ENCODE assay signal across 9 cellular contexts in genomic region chr5:134846641-134846960, GRCh38. TPM values are rescaled to one million over a fixed set of nuclear protein-coding genes. Genes with fewer than 3 reads are reported as not detected.
DNase-seq lines count a peak whose midpoint lies in the region; ATAC-seq, FAIRE-seq and TF ChIP-seq lines count a peak whose summit lies in the region.
"Had no signal": no experiment of that assay in that cellular context is flagged by ENCODE, and none has a peak within 500 bp of the region (broad histone marks: within the 10 kb centered on the region; RNA-seq: fewer than 3 reads in every experiment).

No MANE protein-coding gene starts in this region.

- H3K4me1 ChIP-seq in cardiac muscle cell (ENCODE audit: low read depth) (peaks cover 12% of the 10 kb centered on the region), GM12878 (ENCODE audit: control insufficient read depth, insufficient read depth, low read length) (peaks cover 10% of the 10 kb centered on the region), HepG2 (ENCODE audit: insufficient read depth, low read length) (peaks cover 50% of the 10 kb centered on the region)

- H2AFZ ChIP-seq in GM12878 (ENCODE audit: control insufficient read depth, low read depth, low read length) (peak overlapping the region; percentile 80), HepG2 (ENCODE audit: low read length) (no peak overlapping the region)

- no peaks in the 10 kb centered on the region for H3K27me3 ChIP-seq in cardiac muscle cell
- no peaks in the 10 kb centered on the region for H3K27me3 ChIP-seq in GM12878 (replicated peaks in 1 of 2; ENCODE audit: control insufficient read depth in 2 of 2, insufficient read depth in 2 of 2, low read length in 1 of 2)
- H3K27me3 ChIP-seq in HepG2 (ENCODE audit: control insufficient read depth in 1 of 2, insufficient read depth in 2 of 2, low read length in 2 of 2): no peaks in the 10 kb centered on the region

- peak overlapping the region; percentile 36 for H3K4me2 ChIP-seq in GM12878 (ENCODE audit: control insufficient read depth, insufficient read depth)
- peak overlapping the region; percentile 74 for H3K4me2 ChIP-seq in HepG2 (ENCODE audit: low read depth, low read length)

- intact Hi-C loops in Right ventricle myocardium inferior (cut with DNase I): loop anchor here (2.0 to 5.0 kb wide), 2 partner anchors 28 to 61 kb away; partner anchors contain the start of genes PCBD2 and TXNDC15
- intact Hi-C loops in GM12878 (cut with micrococcal nuclease; ENCODE audit: unreplicated experiment): loop anchor here (1.0 kb wide), 1 partner anchor 58 kb away; no protein-coding TSS in a partner anchor
- intact Hi-C loops in HepG2 (cut with micrococcal nuclease; ENCODE audit: unreplicated experiment): loop anchor here (5.0 kb wide), 1 partner anchor 39 kb away; no protein-coding TSS in a partner anchor

- no peaks in the 10 kb centered on the region for H3K9me3 ChIP-seq in cardiac muscle cell (ENCODE audit: low read depth)
- H3K9me3 ChIP-seq in GM12878 (replicated peaks; ENCODE audit: control insufficient read depth, insufficient read depth, low read length): no peaks in the 10 kb centered on the region
- no peaks in the 10 kb centered on the region for H3K9me3 ChIP-seq in HepG2 (ENCODE audit: low read length)

- no peak for ATAC-seq in Right ventricle myocardium inferior
- ATAC-seq in GM12878: peak; percentile 25
- peak; percentile 13 for ATAC-seq in HepG2

- H3K9ac ChIP-seq in GM12878 (ENCODE audit: control insufficient read depth, insufficient read depth, low read length) (peak overlapping the region; percentile 98), HepG2 (ENCODE audit: insufficient read depth, low read depth, low read length) (peak overlapping the region; percentile 92)

- H3K36me3 ChIP-seq in cardiac muscle cell (peaks cover 8% of the 10 kb centered on the region), GM12878 (ENCODE audit: control insufficient read depth in 2 of 2, insufficient read depth in 2 of 2, low read length in 1 of 2) (peaks cover 0 to 5% of the 10 kb centered on the region in 2 experiments; a peak in 2 of 4 replicates), HepG2 (replicated peaks in 1 of 2; ENCODE audit: control insufficient read depth in 1 of 2, insufficient read depth in 2 of 2, low read length in 2 of 2) (no peaks in the 10 kb centered on the region)

- TF ChIP-seq CTCF in cardiac muscle cell (IDR thresholded peaks at IDR 0.05; ENCODE audit: low read depth, low read length) (no peak), GM12878 (IDR thresholded peaks at IDR 0.05 in 2 of 3, conservative IDR thresholded peaks at IDR 0.05 in 1 of 3; ENCODE audit: control insufficient read depth in 2 of 3, extremely low read depth in 1 of 3, insufficient read depth in 1 of 3, low read depth in 3 of 3, low read length in 3 of 3) (no peak), HepG2 (CRISPR knock-in tag; IDR thresholded peaks at IDR 0.05) (no peak)

- H3K27ac ChIP-seq in cardiac muscle cell (peak overlapping the region; percentile 98), GM12878 (ENCODE audit: control insufficient read depth, insufficient read depth) (peak overlapping the region; percentile 92), HepG2 (ENCODE audit: extremely low read length, insufficient read depth, low read length) (peak overlapping the region; percentile 94), substantia nigra (ENCODE audit: low read depth, low read length, poor library complexity, severe bottlenecking) (peak overlapping the region; percentile 93)

- TF ChIP-seq EP300 in GM12878 (IDR thresholded peaks at IDR 0.05; ENCODE audit: borderline replicate concordance in 1 of 2, control insufficient read depth in 1 of 2, low read depth in 2 of 2, low read length in 2 of 2) (no peak), HepG2 (IDR thresholded peaks at IDR 0.05; ENCODE audit: low read depth in 2 of 2, low read length in 2 of 2) (no peak), HepG2 (CRISPR knock-in tag; IDR thresholded peaks at IDR 0.05; ENCODE audit: borderline replicate concordance) (no peak)

- H3K79me2 ChIP-seq in GM12878 (ENCODE audit: control insufficient read depth, insufficient read depth, low read length) (peaks cover 42% of the 10 kb centered on the region), HepG2 (ENCODE audit: insufficient read depth, low read length) (peaks cover 25% of the 10 kb centered on the region)

- POLR2A ChIA-PET in GM12878 (lab: Charles Lee) (interaction anchor here (1.0 to 1.4 kb wide), 6 partner anchors 9 to 107 kb away, joined by 3 to 5 read pairs (median 4); partner anchors contain the start of gene TXNDC15), HepG2 (lab: Yijun Ruan, JAX) (interaction anchor here (0.9 to 2.4 kb wide), 3 partner anchors 13 to 58 kb away, joined by 3 to 37 read pairs (median 11); partner anchors contain the start of genes PCBD2 and TXNDC15)

- SMC1A ChIA-PET in GM12878 (lab: Charles Lee; ENCODE audit: uncharacterized antibody, unreplicated experiment): interaction anchor here (0.7 to 1.4 kb wide), 7 partner anchors 13 to 108 kb away, joined by 3 to 5 read pairs (median 4); partner anchors contain the start of genes CAMLG and PCBD2

- in situ Hi-C loops in GM12878 (cut with MboI) (no loop called here), HepG2 (cut with HindIII; ENCODE audit: extremely low pct_ligation_motif_present, low pct_unique_long_range_greater_than_20kb) (no loop called here)

- BruUV-seq in GM12878 (replicated peaks; lab: Mats Ljungman, UMichigan) (TSS peak; percentile 79), HepG2 (replicated peaks; lab: Mats Ljungman, UMichigan) (no TSS peak)

- CTCF ChIA-PET in GM12878 (lab: Yijun Ruan, JAX) (interaction anchor here (0.8 to 1.4 kb wide), 6 partner anchors 18 to 89 kb away, joined by 3 to 9 read pairs (median 3); partner anchors contain the start of genes PCBD2 and TXNDC15), HepG2 (lab: Yijun Ruan, JAX; ENCODE audit: low intra/inter-chr PET ratio, low total read pairs) (no interaction called here)

- no peak for TF ChIP-seq POLR2A in GM12878 (IDR thresholded peaks at IDR 0.05; ENCODE audit: low read depth, low read length)
- TF ChIP-seq POLR2A in HepG2 (IDR thresholded peaks at IDR 0.05; ENCODE audit: insufficient read depth in 1 of 2, low read depth in 2 of 2, low read length in 2 of 2): no peak; a peak in 1 of 4 replicates

- under 1% methylated on average over 11 of the region's 11 CpGs for WGBS in GM12878 (ENCODE audit: insufficient coverage, insufficient replicate concordance, low lambda C conversion rate, missing lambda C conversion rate)
- 2% methylated on average over 11 of the region's 11 CpGs for WGBS in HepG2 (ENCODE audit: low lambda C conversion rate)

- DNase-seq in cardiac muscle cell (ENCODE audit: low read depth in 1 of 2, low spot score in 1 of 2) (peak; percentile 27 to 30), Right ventricle myocardium inferior (ENCODE audit: missing footprints) (no peak), NOMO-1 treated with DMSO at 0.1 percent for 48 hours (lab: John Stamatoyannopoulos, UW; ENCODE audit: unreplicated experiment) (peak; percentile 41), GM12878 (ENCODE audit: low read depth, low spot score) (no peak), HepG2 (ENCODE audit: low spot score) (peak; percentile 25), substantia nigra (lab: John Stamatoyannopoulos, UW) (peak in 1 of 49 donors; percentile 54), NCI-H2196 treated with DMSO at 0.1 percent for 48 hours (lab: John Stamatoyannopoulos, UW; ENCODE audit: unreplicated experiment) (no peak), NCI-H1436 treated with DMSO at 0.1 percent for 48 hours (lab: John Stamatoyannopoulos, UW) (no peak)

- FAIRE-seq in GM12878 (lab: Jason Lieb, UNC): no peak
- FAIRE-seq in HepG2 (lab: Jason Lieb, UNC): no peak
- FAIRE-seq: islet of Langerhans had no signal

- TF ChIP-seq RAD21 in GM12878 (IDR thresholded peaks at IDR 0.05; ENCODE audit: insufficient read depth, low read depth, low read length) (no peak), HepG2 (CRISPR knock-in tag; IDR thresholded peaks at IDR 0.05) (no peak)

- RAD21 ChIA-PET in GM12878 (lab: Charles Lee; ENCODE audit: unreplicated experiment): interaction anchor here (0.8 to 1.2 kb wide), 4 partner anchors 27 to 110 kb away, joined by 3 to 6 read pairs (median 5); partner anchors contain the start of genes CAMLG, PCBD2 and TXNDC15

- H3K4me3 ChIP-seq in cardiac muscle cell (peak overlapping the region; percentile 85), GM12878 (peak overlapping the region; percentile 84), HepG2 (replicated peaks in 1 of 3; ENCODE audit: insufficient read depth in 1 of 3, low read depth in 2 of 3, low read length in 3 of 3) (peak overlapping the region; percentile 72 to 81 (median 74))

- H4K20me1 ChIP-seq in GM12878 (ENCODE audit: control insufficient read depth, insufficient read depth) (no peaks in the 10 kb centered on the region; the same call in 1 of the 2 replicates), HepG2 (ENCODE audit: insufficient read depth, low read length) (no peaks in the 10 kb centered on the region)

RNA-seq across cellular contexts. Expression of gene C5orf24, which starts 0.8 kb away (rescaled TPM):
- total RNA-seq in cardiac muscle cell: 57.4 and 57.9 TPM in 2 replicates
- 49.5 and 62.5 TPM in 2 replicates for polyA plus RNA-seq in cardiac muscle cell
- 21.9 TPM for total RNA-seq in Right ventricle myocardium inferior
- total RNA-seq in GM12878 (2013; cell fraction: nucleolus; rRNA removed): 56.4 and 64.1 TPM in 2 replicates
- total RNA-seq in GM12878 (2014; rRNA removed): 12.9 and 14.6 TPM in 2 replicates
- 15.0 and 15.8 TPM in 2 replicates for total RNA-seq in GM12878 (2014; rRNA removed; fragmentation: Illumina TruSeq; extraction: Trizol)
- total RNA-seq in GM12878 (2021): 12.8 and 15.6 TPM in 2 replicates
- 29.2 TPM for polyA plus RNA-seq in GM12878 (2011; ENCODE audit: low read depth)
- polyA plus RNA-seq in GM12878 (2011; rRNA removed): 26.8 and 37.7 TPM in 2 replicates
- polyA plus RNA-seq in GM12878 (2011; cell fraction: cytosol; rRNA removed): 8.4 and 10.4 TPM in 2 replicates
- polyA plus RNA-seq in GM12878 (2011; cell fraction: nucleus; rRNA removed): 19.6 and 23.2 TPM in 2 replicates
- 11.3 and 13.8 TPM in 2 replicates for polyA plus RNA-seq in GM12878 (2012)
- 16.5 and 21.6 TPM in 2 replicates for polyA plus RNA-seq in GM12878 (2014; fragmentation: Illumina TruSeq; extraction: Trizol)
- 1 to 10 TPM; 5.4 to 5.6 TPM for polyA plus RNA-seq in GM12878 (2014; fragmentation: Nextera tagmentation; extraction: Ambion mirVana)
- polyA plus RNA-seq in GM12878 (2014; rRNA removed): 18.2 and 23.1 TPM in 2 replicates
- 10 to 100 TPM; 15.6 to 16.3 TPM for polyA plus RNA-seq in GM12878 (2016; fragmentation: Nextera tagmentation; extraction: Ambion mirVana)
- 21.7 and 25.1 TPM in 2 replicates for polyA minus RNA-seq in GM12878 (2011; rRNA and poly(A)+ RNA removed)
- 5.5 and 6.3 TPM in 2 replicates for polyA minus RNA-seq in GM12878 (2011; cell fraction: cytosol; rRNA and poly(A)+ RNA removed)
- polyA minus RNA-seq in GM12878 (2011; cell fraction: nucleus; rRNA and poly(A)+ RNA removed): 23.7 and 36.5 TPM in 2 replicates
- 41.5 and 52.6 TPM in 2 replicates for total RNA-seq in HepG2 (2016; rRNA removed; fragmentation: Illumina TruSeq; extraction: Trizol)
- 10.3 and 10.6 TPM in 2 replicates for total RNA-seq in HepG2 (2016; cell fraction: cytosol; rRNA removed; fragmentation: Illumina TruSeq; extraction: Trizol; ENCODE audit: low read depth)
- 39.8 and 49.7 TPM in 2 replicates for total RNA-seq in HepG2 (2016; cell fraction: insoluble cytoplasmic fraction; rRNA removed; fragmentation: Illumina TruSeq; extraction: Trizol)
- 33.9 and 34.4 TPM in 2 replicates for total RNA-seq in HepG2 (2016; cell fraction: membrane; rRNA removed; fragmentation: Illumina TruSeq; extraction: Trizol)
- 39.4 and 43.9 TPM in 2 replicates for total RNA-seq in HepG2 (2016; cell fraction: nucleus; rRNA removed; fragmentation: Illumina TruSeq; extraction: Trizol)
- polyA plus RNA-seq in HepG2 (2011; rRNA removed): 30.3 and 34.6 TPM in 2 replicates
- 10.6 and 18.7 TPM in 2 replicates for polyA plus RNA-seq in HepG2 (2011; cell fraction: cytosol; rRNA removed)
- polyA plus RNA-seq in HepG2 (2011; cell fraction: nucleus; rRNA removed): 23.1 and 31.3 TPM in 2 replicates
- 25.4 and 26.1 TPM in 2 replicates for polyA plus RNA-seq in HepG2 (2012)
- 8.0 and 8.8 TPM in 2 replicates for polyA plus RNA-seq in HepG2 (2016; cell fraction: cytosol; fragmentation: Illumina TruSeq; extraction: Trizol; ENCODE audit: low read depth)
- polyA plus RNA-seq in HepG2 (2016; cell fraction: insoluble cytoplasmic fraction; fragmentation: Illumina TruSeq; extraction: Trizol; ENCODE audit: low read depth): 39.1 and 45.0 TPM in 2 replicates
- polyA plus RNA-seq in HepG2 (2016; cell fraction: membrane; fragmentation: Illumina TruSeq; extraction: Trizol; ENCODE audit: low read depth): 19.7 and 20.6 TPM in 2 replicates
- 53.8 and 56.9 TPM in 2 replicates for polyA plus RNA-seq in HepG2 (2016; cell fraction: nucleus; fragmentation: Illumina TruSeq; extraction: Trizol; ENCODE audit: insufficient read depth, low read depth)
- 32.1 and 44.9 TPM in 2 replicates for polyA minus RNA-seq in HepG2 (2011; rRNA and poly(A)+ RNA removed; ENCODE audit: low replicate concordance)
- polyA minus RNA-seq in HepG2 (2011; cell fraction: cytosol; rRNA and poly(A)+ RNA removed): 24.9 and 25.5 TPM in 2 replicates
- polyA minus RNA-seq in HepG2 (2011; cell fraction: nucleus; rRNA and poly(A)+ RNA removed): 61.3 and 65.8 TPM in 2 replicates

RNA-seq across cellular contexts. Expression of gene TXNDC15, which starts 27.6 kb away (rescaled TPM):
- total RNA-seq in cardiac muscle cell (184 and 200 TPM in 2 replicates), Right ventricle myocardium inferior (52.8 TPM), GM12878 (2014; rRNA removed) (27.4 and 31.3 TPM in 2 replicates), GM12878 (2014; rRNA removed; fragmentation: Illumina TruSeq; extraction: Trizol) (52.1 and 53.0 TPM in 2 replicates), GM12878 (2021) (39.3 and 40.7 TPM in 2 replicates), HepG2 (2016; rRNA removed; fragmentation: Illumina TruSeq; extraction: Trizol) (33.6 and 49.9 TPM in 2 replicates)
- polyA plus RNA-seq in cardiac muscle cell (69.4 and 73.5 TPM in 2 replicates), GM12878 (2011; rRNA removed) (35.5 and 49.9 TPM in 2 replicates), GM12878 (2014; fragmentation: Illumina TruSeq; extraction: Trizol) (33.4 and 40.0 TPM in 2 replicates), GM12878 (2014; fragmentation: Nextera tagmentation; extraction: Ambion mirVana) (10 to 100 TPM in 1 of 2 experiments, 1 to 10 TPM in 1; 8.1 to 17.9 TPM), GM12878 (2014; rRNA removed) (45.6 and 60.6 TPM in 2 replicates), GM12878 (2016; fragmentation: Nextera tagmentation; extraction: Ambion mirVana) (10 to 100 TPM; 45.8 to 47.1 TPM), HepG2 (2011; rRNA removed) (22.2 and 27.9 TPM in 2 replicates)
- total RNA-seq in GM12878 (2013; cell fraction: nucleolus; rRNA removed): 51.0 and 53.7 TPM in 2 replicates
- polyA plus RNA-seq in GM12878 (2011; ENCODE audit: low read depth): 22.9 TPM
- 37.2 and 64.1 TPM in 2 replicates for polyA plus RNA-seq in GM12878 (2011; cell fraction: cytosol; rRNA removed)
- polyA plus RNA-seq in GM12878 (2011; cell fraction: nucleus; rRNA removed): 20.7 and 27.2 TPM in 2 replicates
- polyA plus RNA-seq in GM12878 (2012): 28.2 and 36.9 TPM in 2 replicates
- polyA minus RNA-seq in GM12878 (2011; rRNA and poly(A)+ RNA removed): 39.1 and 48.5 TPM in 2 replicates
- 11.3 and 12.7 TPM in 2 replicates for polyA minus RNA-seq in GM12878 (2011; cell fraction: cytosol; rRNA and poly(A)+ RNA removed)
- polyA minus RNA-seq in GM12878 (2011; cell fraction: nucleus; rRNA and poly(A)+ RNA removed): 4.5 and 9.9 TPM in 2 replicates
- 10.0 and 12.6 TPM in 2 replicates for total RNA-seq in HepG2 (2016; cell fraction: cytosol; rRNA removed; fragmentation: Illumina TruSeq; extraction: Trizol; ENCODE audit: low read depth)
- total RNA-seq in HepG2 (2016; cell fraction: insoluble cytoplasmic fraction; rRNA removed; fragmentation: Illumina TruSeq; extraction: Trizol): 33.1 and 46.0 TPM in 2 replicates
- total RNA-seq in HepG2 (2016; cell fraction: membrane; rRNA removed; fragmentation: Illumina TruSeq; extraction: Trizol): 16.2 and 20.5 TPM in 2 replicates
- total RNA-seq in HepG2 (2016; cell fraction: nucleus; rRNA removed; fragmentation: Illumina TruSeq; extraction: Trizol): 38.4 and 46.0 TPM in 2 replicates
- polyA plus RNA-seq in HepG2 (2011; cell fraction: cytosol; rRNA removed): 39.4 and 55.2 TPM in 2 replicates
- polyA plus RNA-seq in HepG2 (2011; cell fraction: nucleus; rRNA removed): 24.0 and 24.4 TPM in 2 replicates
- polyA plus RNA-seq in HepG2 (2012): 25.8 and 30.9 TPM in 2 replicates
- polyA plus RNA-seq in HepG2 (2016; cell fraction: cytosol; fragmentation: Illumina TruSeq; extraction: Trizol; ENCODE audit: low read depth): 10.7 and 11.0 TPM in 2 replicates
- 32.6 and 34.2 TPM in 2 replicates for polyA plus RNA-seq in HepG2 (2016; cell fraction: insoluble cytoplasmic fraction; fragmentation: Illumina TruSeq; extraction: Trizol; ENCODE audit: low read depth)
- polyA plus RNA-seq in HepG2 (2016; cell fraction: membrane; fragmentation: Illumina TruSeq; extraction: Trizol; ENCODE audit: low read depth): 17.4 and 18.7 TPM in 2 replicates
- polyA plus RNA-seq in HepG2 (2016; cell fraction: nucleus; fragmentation: Illumina TruSeq; extraction: Trizol; ENCODE audit: insufficient read depth, low read depth): 84.5 TPM in 2 replicates
- 22.6 and 27.6 TPM in 2 replicates for polyA minus RNA-seq in HepG2 (2011; rRNA and poly(A)+ RNA removed; ENCODE audit: low replicate concordance)
- 20.3 and 30.2 TPM in 2 replicates for polyA minus RNA-seq in HepG2 (2011; cell fraction: cytosol; rRNA and poly(A)+ RNA removed)
- polyA minus RNA-seq in HepG2 (2011; cell fraction: nucleus; rRNA and poly(A)+ RNA removed): 15.2 and 16.9 TPM in 2 replicates

RNA-seq across cellular contexts. Expression of gene PCBD2, which starts 58.3 kb away (rescaled TPM):
- total RNA-seq in cardiac muscle cell (6.4 and 9.8 TPM in 2 replicates), Right ventricle myocardium inferior (24.7 TPM), GM12878 (2014; rRNA removed) (6.6 and 7.5 TPM in 2 replicates), GM12878 (2014; rRNA removed; fragmentation: Illumina TruSeq; extraction: Trizol) (4.8 and 5.7 TPM in 2 replicates), GM12878 (2021) (6.0 and 7.4 TPM in 2 replicates), HepG2 (2016; rRNA removed; fragmentation: Illumina TruSeq; extraction: Trizol) (12.0 and 12.3 TPM in 2 replicates)
- polyA plus RNA-seq in cardiac muscle cell (13.0 and 15.3 TPM in 2 replicates), GM12878 (2011; rRNA removed) (6.8 and 8.3 TPM in 2 replicates), GM12878 (2014; fragmentation: Illumina TruSeq; extraction: Trizol) (5.4 and 7.0 TPM in 2 replicates), GM12878 (2014; fragmentation: Nextera tagmentation; extraction: Ambion mirVana) (1 to 10 TPM; 6.7 to 7.0 TPM), GM12878 (2014; rRNA removed) (4.3 and 6.5 TPM in 2 replicates), GM12878 (2016; fragmentation: Nextera tagmentation; extraction: Ambion mirVana) (10 to 100 TPM; 10.8 to 13.6 TPM), HepG2 (2011; rRNA removed) (4.1 and 5.5 TPM in 2 replicates)
- 5.3 and 9.1 TPM in 2 replicates for total RNA-seq in GM12878 (2013; cell fraction: nucleolus; rRNA removed)
- 3.2 TPM for polyA plus RNA-seq in GM12878 (2011; ENCODE audit: low read depth)
- polyA plus RNA-seq in GM12878 (2011; cell fraction: cytosol; rRNA removed): 4.1 and 4.8 TPM in 2 replicates
- 2.6 and 3.7 TPM in 2 replicates for polyA plus RNA-seq in GM12878 (2011; cell fraction: nucleus; rRNA removed)
- 4.5 and 4.6 TPM in 2 replicates for polyA plus RNA-seq in GM12878 (2012)
- 2.3 and 2.8 TPM in 2 replicates for polyA minus RNA-seq in GM12878 (2011; rRNA and poly(A)+ RNA removed)
- polyA minus RNA-seq in GM12878 (2011; cell fraction: cytosol; rRNA and poly(A)+ RNA removed): 1.7 and 2.7 TPM in 2 replicates
- polyA minus RNA-seq in GM12878 (2011; cell fraction: nucleus; rRNA and poly(A)+ RNA removed): 1.6 and 2.7 TPM in 2 replicates
- total RNA-seq in HepG2 (2016; cell fraction: cytosol; rRNA removed; fragmentation: Illumina TruSeq; extraction: Trizol; ENCODE audit: low read depth): 7.1 and 9.2 TPM in 2 replicates
- total RNA-seq in HepG2 (2016; cell fraction: insoluble cytoplasmic fraction; rRNA removed; fragmentation: Illumina TruSeq; extraction: Trizol): 11.0 and 11.8 TPM in 2 replicates
- total RNA-seq in HepG2 (2016; cell fraction: membrane; rRNA removed; fragmentation: Illumina TruSeq; extraction: Trizol): 10.6 and 11.8 TPM in 2 replicates
- 9.6 and 10.0 TPM in 2 replicates for total RNA-seq in HepG2 (2016; cell fraction: nucleus; rRNA removed; fragmentation: Illumina TruSeq; extraction: Trizol)
- polyA plus RNA-seq in HepG2 (2011; cell fraction: cytosol; rRNA removed): 3.9 and 4.1 TPM in 2 replicates
- 4.0 and 4.1 TPM in 2 replicates for polyA plus RNA-seq in HepG2 (2011; cell fraction: nucleus; rRNA removed)
- 3.2 and 4.6 TPM in 2 replicates for polyA plus RNA-seq in HepG2 (2012)
- polyA plus RNA-seq in HepG2 (2016; cell fraction: cytosol; fragmentation: Illumina TruSeq; extraction: Trizol; ENCODE audit: low read depth): 8.6 and 11.4 TPM in 2 replicates
- 10.4 and 11.3 TPM in 2 replicates for polyA plus RNA-seq in HepG2 (2016; cell fraction: insoluble cytoplasmic fraction; fragmentation: Illumina TruSeq; extraction: Trizol; ENCODE audit: low read depth)
- 8.8 and 9.2 TPM in 2 replicates for polyA plus RNA-seq in HepG2 (2016; cell fraction: membrane; fragmentation: Illumina TruSeq; extraction: Trizol; ENCODE audit: low read depth)
- 16.0 and 16.6 TPM in 2 replicates for polyA plus RNA-seq in HepG2 (2016; cell fraction: nucleus; fragmentation: Illumina TruSeq; extraction: Trizol; ENCODE audit: insufficient read depth, low read depth)
- polyA minus RNA-seq in HepG2 (2011; rRNA and poly(A)+ RNA removed; ENCODE audit: low replicate concordance): 2.3 and 4.8 TPM in 2 replicates
- 2.8 and 3.4 TPM in 2 replicates for polyA minus RNA-seq in HepG2 (2011; cell fraction: cytosol; rRNA and poly(A)+ RNA removed)
- polyA minus RNA-seq in HepG2 (2011; cell fraction: nucleus; rRNA and poly(A)+ RNA removed): 5.0 and 8.0 TPM in 2 replicates

Comparison
In these comparisons a context has a peak if more than half of its experiments do, and no peak if none do; other contexts are left out.
1. DNase-seq: peak in cardiac muscle cell (2 of 2), NOMO-1 treated with DMSO at 0.1 percent for 48 hours (single experiment) and HepG2 (single experiment); none in Right ventricle myocardium inferior (single experiment), GM12878 (single experiment), NCI-H2196 treated with DMSO at 0.1 percent for 48 hours (single experiment) and NCI-H1436 treated with DMSO at 0.1 percent for 48 hours (single experiment).
2. Peak in every context shown above with its lines, with median percentiles within 50 percentile points of each other: H3K27ac ChIP-seq and H3K4me3 ChIP-seq.